In genomic region chr19:5594521-5594950, GRCh38 we compare ENCODE assay signal across 1 cellular context.
TF ChIP-seq lines count a peak whose summit lies in the region.

No MANE protein-coding gene starts in this region.

TF ChIP-seq in HepG2, 621 proteins besides CTCF, POLR2A, EP300 and RAD21 (continues in another document):
- no peak for TF ChIP-seq REL (CRISPR knock-in tag; conservative IDR thresholded peaks at IDR 0.05)
- no peak for TF ChIP-seq ZNF276 (CRISPR knock-in tag; IDR thresholded peaks at IDR 0.05; ENCODE audit: low read depth)
- no peak for TF ChIP-seq ZNF570 (CRISPR knock-in tag; IDR thresholded peaks at IDR 0.05; ENCODE audit: borderline replicate concordance)
- TF ChIP-seq STAT6 (CRISPR knock-in tag; IDR thresholded peaks at IDR 0.05; ENCODE audit: borderline replicate concordance): no peak
- TF ChIP-seq CHD2 (IDR thresholded peaks at IDR 0.05; ENCODE audit: low read depth, low read length): no peak
- peak; percentile 47; the same call in 1 of the 2 replicates for TF ChIP-seq SIX1 (CRISPR knock-in tag; IDR thresholded peaks at IDR 0.05; ENCODE audit: borderline replicate concordance)
- TF ChIP-seq ZNF468 (CRISPR knock-in tag; IDR thresholded peaks at IDR 0.05): no peak
- no peak for TF ChIP-seq CREB1 (IDR thresholded peaks at IDR 0.05)
- no peak for TF ChIP-seq CREB1 (CRISPR knock-in tag; IDR thresholded peaks at IDR 0.05)
- peak; percentile 76 for TF ChIP-seq DPF2 (CRISPR knock-in tag; IDR thresholded peaks at IDR 0.05; ENCODE audit: borderline replicate concordance, low read depth)
- TF ChIP-seq MAF1 (CRISPR knock-in tag; IDR thresholded peaks at IDR 0.05; ENCODE audit: borderline replicate concordance): no peak
- TF ChIP-seq MYPOP (CRISPR knock-in tag; IDR thresholded peaks at IDR 0.05): peak; percentile 32; the same call in 1 of the 2 replicates
- no peak for TF ChIP-seq DZIP1 (CRISPR knock-in tag; IDR thresholded peaks at IDR 0.05)
- TF ChIP-seq GTF3A (CRISPR knock-in tag; conservative IDR thresholded peaks at IDR 0.05): no peak
- TF ChIP-seq ZNF687 (CRISPR knock-in tag; IDR thresholded peaks at IDR 0.05): peak; percentile 87
- peak; percentile 59; the same call in 1 of the 2 replicates for TF ChIP-seq ERF (CRISPR knock-in tag; IDR thresholded peaks at IDR 0.05)
- no peak for TF ChIP-seq PCBP1 (IDR thresholded peaks at IDR 0.05; ENCODE audit: borderline replicate concordance, low read depth, low read length)
- TF ChIP-seq NR3C1 (CRISPR knock-in tag; IDR thresholded peaks at IDR 0.05): no peak
- TF ChIP-seq YEATS4 (CRISPR knock-in tag; IDR thresholded peaks at IDR 0.05; ENCODE audit: borderline replicate concordance): peak; percentile 69; the same call in 1 of the 2 replicates
- 0 out of 2 replicates have a peak, but pooled peaks have one; percentile 36 for TF ChIP-seq ZZZ3 (CRISPR knock-in tag; IDR thresholded peaks at IDR 0.05; ENCODE audit: borderline replicate concordance)
- no peak for TF ChIP-seq ZNF235 (CRISPR knock-in tag; IDR thresholded peaks at IDR 0.05; ENCODE audit: borderline replicate concordance)
- TF ChIP-seq ZBTB25 (CRISPR knock-in tag; IDR thresholded peaks at IDR 0.05): no peak
- TF ChIP-seq MEF2D (CRISPR knock-in tag; IDR thresholded peaks at IDR 0.05): peak; percentile 55; the same call in 1 of the 2 replicates
- TF ChIP-seq MAFF (IDR thresholded peaks at IDR 0.05; ENCODE audit: low read depth, low read length): peak; percentile 24; the same call in 1 of the 2 replicates
- no peak for TF ChIP-seq ZNF326 (CRISPR knock-in tag; IDR thresholded peaks at IDR 0.05; ENCODE audit: borderline replicate concordance)
- no peak for TF ChIP-seq DMTF1 (CRISPR knock-in tag; IDR thresholded peaks at IDR 0.05)
- no peak for TF ChIP-seq ADNP (CRISPR knock-in tag; IDR thresholded peaks at IDR 0.05)
- TF ChIP-seq SATB2 (CRISPR knock-in tag; IDR thresholded peaks at IDR 0.05): no peak
- TF ChIP-seq FOXP4 (CRISPR knock-in tag; IDR thresholded peaks at IDR 0.05): peak; percentile 52; the same call in 1 of the 2 replicates
- TF ChIP-seq TCF7 (IDR thresholded peaks at IDR 0.05; ENCODE audit: low read depth): peak; percentile 60
- TF ChIP-seq ATF4 (CRISPR knock-in tag; IDR thresholded peaks at IDR 0.05): no peak
- no peak for TF ChIP-seq GZF1 (CRISPR knock-in tag; IDR thresholded peaks at IDR 0.05)
- no peak for TF ChIP-seq ATF6 (CRISPR knock-in tag; conservative IDR thresholded peaks at IDR 0.05)
